Comparison of ENCODE assay signal across 8 cellular contexts in genomic region chr7:116524609-116525297, GRCh38. TPM values are rescaled to one million over a fixed set of nuclear protein-coding genes. Genes with fewer than 3 reads are reported as not detected.
DNase-seq lines count a peak whose midpoint lies in the region; TF ChIP-seq lines count a peak whose summit lies in the region.

Gene CAV1 (plus strand): TSS chr7:116525036. CDS start chr7:116525063, 27 bp downstream.

- H2AFZ ChIP-seq in smooth muscle cell (ENCODE audit: low read depth), result peak within 1 kb of the TSS; percentile 93

- H3K27me3 ChIP-seq in WERI-Rb-1 (ENCODE audit: insufficient read depth, low read depth, severe bottlenecking), result peaks cover 79% of the 10 kb centered on the region
- H3K27me3 ChIP-seq in smooth muscle cell (ENCODE audit: low read depth), result no peaks in the 10 kb centered on the region

- TF ChIP-seq CTCF in WERI-Rb-1 (IDR thresholded peaks at IDR 0.05; ENCODE audit: low read depth, low read length) (no peak), smooth muscle cell (IDR thresholded peaks at IDR 0.05; ENCODE audit: borderline replicate concordance, insufficient read depth, poor library complexity, severe bottlenecking) (no peak)

- no peaks in the 10 kb centered on the region for H3F3A ChIP-seq in smooth muscle cell (ENCODE audit: low read depth)

- WGBS in smooth muscle cell (ENCODE audit: low lambda C conversion rate), result 1% methylated on average over 41 of the region's 42 CpGs

- H4K20me1 ChIP-seq in smooth muscle cell (ENCODE audit: low read depth), result no peaks in the 10 kb centered on the region

- H3K79me2 ChIP-seq in smooth muscle cell (ENCODE audit: low read depth), result peaks cover 9% of the 10 kb centered on the region

- H3K9ac ChIP-seq in smooth muscle cell (ENCODE audit: low read depth), result peak within 1 kb of the TSS; percentile 71

- peak within 1 kb of the TSS; percentile 31 for H3K4me3 ChIP-seq in WERI-Rb-1 (ENCODE audit: low read depth, low read length)
- peak within 1 kb of the TSS; percentile 62 for H3K4me3 ChIP-seq in smooth muscle cell

- H3K4me1 ChIP-seq in smooth muscle cell (ENCODE audit: low read depth), result peaks cover 9% of the 10 kb centered on the region

- H3K36me3 ChIP-seq in WERI-Rb-1 (no peaks in the 10 kb centered on the region), smooth muscle cell (ENCODE audit: low read depth) (no peaks in the 10 kb centered on the region)

- H3K4me2 ChIP-seq in smooth muscle cell, result peak within 1 kb of the TSS; percentile 97

- no peaks in the 10 kb centered on the region for H3K9me3 ChIP-seq in WERI-Rb-1 (ENCODE audit: severe bottlenecking)
- H3K9me3 ChIP-seq in smooth muscle cell (replicated peaks; ENCODE audit: low read depth), result no peaks in the 10 kb centered on the region

- DNase-seq in ELF-1 (ENCODE audit: low read depth, low spot score), result peak; percentile 81
- DNase-seq in HS-27A (ENCODE audit: low read depth), result peak; percentile 87
- DNase-seq in WERI-Rb-1, result peak; percentile 12
- peak; percentile 91 for DNase-seq in dedifferentiated amniotic fluid mesenchymal stem cell (ENCODE audit: extremely low spot score)
- peak; percentile 88 for DNase-seq in kidney glomerular epithelial cell (lab: John Stamatoyannopoulos, UW)
- peak; percentile 42 for DNase-seq in smooth muscle cell (lab: John Stamatoyannopoulos, UW; ENCODE audit: unreplicated experiment)
- no peak for DNase-seq in NOMO-1 treated with dmso at 0.1 percent for 144 hours (lab: John Stamatoyannopoulos, UW; ENCODE audit: unreplicated experiment)
- DNase-seq in UCSD-AML1 (lab: John Stamatoyannopoulos, UW; ENCODE audit: unreplicated experiment), result no peak

- H3K27ac ChIP-seq in WERI-Rb-1 (no peak within 1 kb of the TSS), smooth muscle cell (ENCODE audit: low read depth) (peak within 1 kb of the TSS; percentile 77)

RNA-seq across cellular contexts. Expression of gene CAV1, which starts in this region (rescaled TPM):
- 63.4 and 84.7 TPM in 2 replicates for total RNA-seq in smooth muscle cell
- polyA plus RNA-seq in smooth muscle cell, result 55.8 and 71.9 TPM in 2 replicates

Comparison
In these comparisons a context has a peak if more than half of its experiments do, and no peak if none do; other contexts are left out.
1. DNase-seq: peak in ELF-1 (single experiment), HS-27A (single experiment), WERI-Rb-1 (single experiment), dedifferentiated amniotic fluid mesenchymal stem cell (single experiment), kidney glomerular epithelial cell (single experiment) and smooth muscle cell (single experiment); none in NOMO-1 treated with dmso at 0.1 percent for 144 hours (single experiment) and UCSD-AML1 (single experiment).